1 cellular context compared by ENCODE assay signal in genomic region chr17:47830991-47831933, GRCh38.
TF ChIP-seq lines count a peak whose summit lies in the region.

LRRC46 (plus strand) TSS chr17:47831670; CDS start chr17:47831990, 320 bp downstream.
MRPL10 (minus strand) TSS chr17:47831541; CDS start chr17:47831511, 30 bp downstream.

TF ChIP-seq in K562, 482 proteins besides CTCF, POLR2A, EP300 and RAD21 (continued from another document):
- TF ChIP-seq, protein P1, sequence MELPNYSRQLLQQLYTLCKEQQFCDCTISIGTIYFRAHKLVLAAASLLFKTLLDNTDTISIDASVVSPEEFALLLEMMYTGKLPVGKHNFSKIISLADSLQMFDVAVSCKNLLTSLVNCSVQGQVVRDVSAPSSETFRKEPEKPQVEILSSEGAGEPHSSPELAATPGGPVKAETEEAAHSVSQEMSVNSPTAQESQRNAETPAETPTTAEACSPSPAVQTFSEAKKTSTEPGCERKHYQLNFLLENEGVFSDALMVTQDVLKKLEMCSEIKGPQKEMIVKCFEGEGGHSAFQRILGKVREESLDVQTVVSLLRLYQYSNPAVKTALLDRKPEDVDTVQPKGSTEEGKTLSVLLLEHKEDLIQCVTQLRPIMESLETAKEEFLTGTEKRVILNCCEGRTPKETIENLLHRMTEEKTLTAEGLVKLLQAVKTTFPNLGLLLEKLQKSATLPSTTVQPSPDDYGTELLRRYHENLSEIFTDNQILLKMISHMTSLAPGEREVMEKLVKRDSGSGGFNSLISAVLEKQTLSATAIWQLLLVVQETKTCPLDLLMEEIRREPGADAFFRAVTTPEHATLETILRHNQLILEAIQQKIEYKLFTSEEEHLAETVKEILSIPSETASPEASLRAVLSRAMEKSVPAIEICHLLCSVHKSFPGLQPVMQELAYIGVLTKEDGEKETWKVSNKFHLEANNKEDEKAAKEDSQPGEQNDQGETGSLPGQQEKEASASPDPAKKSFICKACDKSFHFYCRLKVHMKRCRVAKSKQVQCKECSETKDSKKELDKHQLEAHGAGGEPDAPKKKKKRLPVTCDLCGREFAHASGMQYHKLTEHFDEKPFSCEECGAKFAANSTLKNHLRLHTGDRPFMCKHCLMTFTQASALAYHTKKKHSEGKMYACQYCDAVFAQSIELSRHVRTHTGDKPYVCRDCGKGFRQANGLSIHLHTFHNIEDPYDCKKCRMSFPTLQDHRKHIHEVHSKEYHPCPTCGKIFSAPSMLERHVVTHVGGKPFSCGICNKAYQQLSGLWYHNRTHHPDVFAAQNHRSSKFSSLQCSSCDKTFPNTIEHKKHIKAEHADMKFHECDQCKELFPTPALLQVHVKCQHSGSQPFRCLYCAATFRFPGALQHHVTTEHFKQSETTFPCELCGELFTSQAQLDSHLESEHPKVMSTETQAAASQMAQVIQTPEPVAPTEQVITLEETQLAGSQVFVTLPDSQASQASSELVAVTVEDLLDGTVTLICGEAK (IDR thresholded peaks at IDR 0.05): peak; percentile 92
- TF ChIP-seq, protein P1 (CRISPR knock-in tag; IDR thresholded peaks at IDR 0.05): no peak
